In the genomic region with DNA sequence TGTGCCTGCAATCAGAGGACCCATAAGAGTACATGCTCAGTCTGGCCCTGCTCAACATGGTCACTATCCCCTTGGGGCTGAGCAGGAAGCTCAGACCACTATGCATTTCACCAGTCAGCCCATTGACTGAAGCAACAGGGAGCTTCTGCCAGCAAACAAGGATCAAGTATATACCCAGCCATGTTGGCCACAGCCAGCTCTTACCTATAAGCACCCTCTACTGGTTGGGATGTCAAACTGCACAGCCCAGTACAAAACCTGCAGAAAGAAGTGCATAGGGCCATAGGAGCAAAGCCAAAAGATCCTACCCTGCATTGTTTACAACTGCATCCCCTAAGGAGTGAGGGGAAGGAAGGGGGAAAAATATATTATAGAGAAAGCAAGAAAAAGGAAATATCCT, we compare ENCODE assay signal across 9 cellular contexts.
A peak's percentile ranks its signal among the peaks of the same experiment; 100 is the strongest.
DNase-seq lines count a peak whose midpoint lies in the region; ATAC-seq and TF ChIP-seq lines count a peak whose summit lies in the region.
"Had no signal": no experiment of that assay in that cellular context is flagged by ENCODE, and none has a peak within 500 bp of the region (broad histone marks: within the 10 kb centered on the region; RNA-seq: fewer than 3 reads in every experiment).

No MANE protein-coding gene starts in this region.

- intact Hi-C loops in A673 (cut with micrococcal nuclease; ENCODE audit: unreplicated experiment): no loop called here

- H3K4me1 ChIP-seq in A673 (ENCODE audit: insufficient read depth, low read length, poor library complexity, severe bottlenecking): no peaks in the 10 kb centered on the region
- peaks cover 26% of the 10 kb centered on the region for H3K4me1 ChIP-seq in foreskin keratinocyte

- H3K4me3 ChIP-seq in A673 (ENCODE audit: low read depth, low read length, poor library complexity, severe bottlenecking) (no peak overlapping the region), GM12875 (ENCODE audit: low read depth, low read length) (no peak overlapping the region)

- CTCF ChIA-PET in A673 (lab: Charles Lee): no interaction called here

- H3K36me3 ChIP-seq in A673 (ENCODE audit: insufficient read depth, low read length, poor library complexity, severe bottlenecking): no peaks in the 10 kb centered on the region

- POLR2A ChIA-PET in A673 (lab: Charles Lee; ENCODE audit: low non-redundant PET): no interaction called here

- H3K27ac ChIP-seq in A673 (ENCODE audit: low read depth, low read length, poor library complexity, severe bottlenecking): no peak overlapping the region
- no peak overlapping the region for H3K27ac ChIP-seq in foreskin keratinocyte

- H3K9me3 ChIP-seq in A673 (ENCODE audit: low read depth, low read length, poor library complexity, severe bottlenecking): peaks cover 7% of the 10 kb centered on the region

- ATAC-seq in foreskin keratinocyte: no peak
- no peak for ATAC-seq in GM19452 (IDR thresholded peaks at IDR 0.05; ENCODE audit: unreplicated experiment)

- DNase-seq in A673 (ENCODE audit: low spot score): peak; percentile 47
- peak; percentile 44 for DNase-seq in OCI-M1 (lab: John Stamatoyannopoulos, UW)
- no peak for DNase-seq in foreskin keratinocyte
- no peak for DNase-seq in COLO668 (lab: John Stamatoyannopoulos, UW; ENCODE audit: unreplicated experiment)
- no peak for DNase-seq in NCI-H2227 treated with DMSO at 0.1 percent for 48 hours (lab: John Stamatoyannopoulos, UW)
- no peak for DNase-seq in activated effector memory CD4-positive, alpha-beta T cell treated with Interleukin-2 at 50 U/mL for 16 hours
- DNase-seq: NCI-H526 treated with DMSO at 0.1 percent for 48 hours had no signal

- peak; percentile 40; the same call in 1 of the 2 replicates for TF ChIP-seq CTCF in A673 (conservative IDR thresholded peaks at IDR 0.05; ENCODE audit: low read depth, low read length)
- peak; percentile 55 for TF ChIP-seq CTCF in GM12875 (IDR thresholded peaks at IDR 0.05; ENCODE audit: borderline replicate concordance, insufficient read depth, low read depth, low read length)
- TF ChIP-seq CTCF in foreskin keratinocyte (conservative IDR thresholded peaks at IDR 0.05): peak; percentile 68

- BruUV-seq in A673 (replicated peaks; lab: Mats Ljungman, UMichigan): no TSS peak

- H3K27me3 ChIP-seq in A673 (replicated peaks; ENCODE audit: insufficient read depth, low read depth, low read length, poor library complexity) (no peaks in the 10 kb centered on the region), foreskin keratinocyte (no peaks in the 10 kb centered on the region)

Comparison
In these comparisons a context has a peak if more than half of its experiments do, and no peak if none do; other contexts are left out.
1. DNase-seq: peak in A673 (single experiment) and OCI-M1 (single experiment); none in foreskin keratinocyte (0 of 2), COLO668 (single experiment), NCI-H2227 treated with DMSO at 0.1 percent for 48 hours (single experiment) and activated effector memory CD4-positive, alpha-beta T cell treated with Interleukin-2 at 50 U/mL for 16 hours (single experiment).
2. Peak in every context shown above with its lines, with median percentiles within 50 percentile points of each other: CTCF ChIP-seq.